12 cellular contexts compared by ENCODE assay signal in genomic region chr17:61750656-61751055, GRCh38.
DNase-seq lines count a peak whose midpoint lies in the region; ATAC-seq, FAIRE-seq and TF ChIP-seq lines count a peak whose summit lies in the region.
"Had no signal": no experiment of that assay in that cellular context is flagged by ENCODE, and none has a peak within 500 bp of the region (broad histone marks: within the 10 kb centered on the region; RNA-seq: fewer than 3 reads in every experiment).

No MANE protein-coding gene starts in this region.

- peak; percentile 96 for ATAC-seq in GM19463 (IDR thresholded peaks at IDR 0.05; ENCODE audit: unreplicated experiment)
- ATAC-seq in HG03045 (IDR thresholded peaks at IDR 0.05; ENCODE audit: unreplicated experiment): peak; percentile 79
- ATAC-seq in GM19467 (IDR thresholded peaks at IDR 0.05; ENCODE audit: unreplicated experiment): no peak

- peak; percentile 36 for DNase-seq in GM13977 (ENCODE audit: low spot score)
- peak; percentile 96 for DNase-seq in MV-4-11 (lab: John Stamatoyannopoulos, UW)
- DNase-seq in UCSD-AML1 (lab: John Stamatoyannopoulos, UW; ENCODE audit: unreplicated experiment): no peak
- no peak for DNase-seq in D721Med (ENCODE audit: insufficient read length, low spot score)
- no peak for DNase-seq in retina
- DNase-seq: colonic mucosa, Karpas-422, midbrain, NCI-H774 had no signal

- TF ChIP-seq CTCF in GM13977 (IDR thresholded peaks at IDR 0.05; ENCODE audit: extremely low read depth, insufficient read depth, missing control alignments) (no peak), D721Med (IDR thresholded peaks at IDR 0.05; ENCODE audit: insufficient read depth, missing control alignments) (no peak)

- in situ Hi-C loops in GM13977 (cut with MboI; ENCODE audit: low pct_unique_long_range_greater_than_20kb, low sequenced_read_pairs, unreplicated experiment): no loop called here

- no peak for FAIRE-seq in D721Med (lab: Jason Lieb, UNC)

Comparison
In these comparisons a context has a peak if more than half of its experiments do, and no peak if none do; other contexts are left out.
1. DNase-seq: peak in GM13977 (single experiment) and MV-4-11 (single experiment); none in UCSD-AML1 (single experiment), D721Med (single experiment) and retina (single experiment).